ENCODE assay signal across 14 cellular contexts in the genomic region with DNA sequence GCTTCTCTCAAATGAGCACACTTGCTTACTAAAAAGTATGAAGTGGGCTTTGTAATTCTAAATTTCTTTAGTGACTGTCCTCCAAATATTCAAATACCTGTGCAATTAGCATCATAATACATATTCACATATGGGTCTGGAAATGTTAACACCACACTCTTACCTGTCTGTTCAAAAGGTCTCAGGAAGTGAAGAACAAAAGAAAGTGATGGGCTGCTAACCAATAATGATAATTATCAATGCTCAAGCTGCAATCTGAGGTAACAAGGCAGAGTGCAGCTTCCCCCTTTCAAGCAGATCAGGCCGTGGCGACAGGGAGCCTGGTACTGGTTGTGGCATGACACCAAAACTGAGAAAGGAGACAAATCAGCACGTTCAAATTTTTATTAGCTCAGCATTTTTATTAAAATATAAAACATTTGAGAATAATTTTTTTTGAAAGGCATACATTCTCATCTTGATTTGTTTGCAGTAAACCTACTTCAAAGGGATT.
DNase-seq lines count a peak whose midpoint lies in the region; ATAC-seq and TF ChIP-seq lines count a peak whose summit lies in the region.
"Had no signal": no experiment of that assay in that cellular context is flagged by ENCODE, and none has a peak within 500 bp of the region (broad histone marks: within the 10 kb centered on the region; RNA-seq: fewer than 3 reads in every experiment).

No MANE protein-coding gene starts in this region.

- H2BK12ac ChIP-seq in H9 (ENCODE audit: insufficient read length, low read depth, low read length): no peak overlapping the region

- POLR2A ChIA-PET in WTC11 (lab: Charles Lee): no interaction called here
- POLR2A ChIA-PET in CD8-positive, alpha-beta T cell (lab: Charles Lee): no interaction called here

- CTCF ChIA-PET in WTC11 (lab: Charles Lee): no interaction called here
- CTCF ChIA-PET in CD8-positive, alpha-beta T cell (lab: Charles Lee): no interaction called here

- no peak overlapping the region for H4K91ac ChIP-seq in H9 (ENCODE audit: insufficient read length, low read depth, low read length)

- H2AK5ac ChIP-seq in H9 (ENCODE audit: insufficient read length, low read length): no peak overlapping the region

- H2BK120ac ChIP-seq in H9 (ENCODE audit: low read depth, low read length, poor library complexity, severe bottlenecking): peak overlapping the region; percentile 36

- no peak overlapping the region for H3K23ac ChIP-seq in H9 (ENCODE audit: insufficient read length, low read depth, low read length)

- H3K4me3 ChIP-seq in GM23338 (peak overlapping the region; percentile 4; the same call in 1 of the 2 replicates), iPS-18a (ENCODE audit: low read length) (no peak overlapping the region)
- H3K4me3 ChIP-seq in CD8-positive, alpha-beta T cell (ENCODE audit: low read depth, low read length): no peak overlapping the region
- H3K4me3 ChIP-seq: GM23248 had no signal

- H2BK15ac ChIP-seq in H9 (ENCODE audit: low read depth, low read length): no peak overlapping the region

- no peak overlapping the region for H3T11ph ChIP-seq in H9 (ENCODE audit: low read length)

- peak; percentile 10 for DNase-seq in GM23338 (ENCODE audit: low spot score)
- no peak for DNase-seq in H9
- no peak for DNase-seq in WTC11 (ENCODE audit: low spot score)
- DNase-seq in NCI-H1417 treated with DMSO at 0.1 percent for 48 hours (lab: John Stamatoyannopoulos, UW): no peak
- DNase-seq in NCI-H446 (lab: John Stamatoyannopoulos, UW): no peak
- no peak for DNase-seq in CD8-positive, alpha-beta T cell
- DNase-seq: ACHN; BE2C; C1 segment of cervical spinal cord; Caco-2; CD4-positive, CD25-positive, alpha-beta regulatory T cell; GM23248; H7 had no signal

- no peaks in the 10 kb centered on the region for H3K79me1 ChIP-seq in H9 (ENCODE audit: insufficient read depth, low read depth, low read length, poor library complexity, severe bottlenecking)

- no peaks in the 10 kb centered on the region; the same call in 2 of the 3 replicates for H3K9me3 Mint-ChIP-seq in GM23338
- no peaks in the 10 kb centered on the region; a peak in 1 of 5 replicates for H3K9me3 Mint-ChIP-seq in H9
- peaks cover 12% of the 10 kb centered on the region for H3K9me3 Mint-ChIP-seq in WTC11
- peaks cover 7% of the 10 kb centered on the region for H3K9me3 Mint-ChIP-seq in CD8-positive, alpha-beta T cell

- H3K79me2 ChIP-seq in GM23338 (replicated peaks; ENCODE audit: insufficient read depth) (no peaks in the 10 kb centered on the region), H9 (ENCODE audit: insufficient read depth, low read length) (no peaks in the 10 kb centered on the region)

- H3K27me3 ChIP-seq in GM23338 (ENCODE audit: insufficient read depth) (no peaks in the 10 kb centered on the region), H9 (ENCODE audit: insufficient read depth, low read length) (no peaks in the 10 kb centered on the region), iPS-18a (ENCODE audit: control insufficient read depth, insufficient read depth, low read length) (no peaks in the 10 kb centered on the region)
- no peaks in the 10 kb centered on the region for H3K27me3 ChIP-seq in CD8-positive, alpha-beta T cell (ENCODE audit: insufficient read depth, low read length)
- H3K27me3 ChIP-seq: BE2C had no signal

- H3K4me3 Mint-ChIP-seq in GM23338 (peak overlapping the region; percentile 15; the same call in 1 of the 3 replicates), H9 (peak overlapping the region in 1 of 2 experiments; percentile 63; a peak in 1 of 5 replicates), WTC11 (peak overlapping the region; percentile 42)
- no peak overlapping the region for H3K4me3 Mint-ChIP-seq in CD8-positive, alpha-beta T cell
- H3K4me3 Mint-ChIP-seq: CD4-positive, CD25-positive, alpha-beta regulatory T cell had no signal

- H3K4ac ChIP-seq in H9 (ENCODE audit: low read depth, low read length): no peak overlapping the region

- H3K9me2 ChIP-seq in GM23338 (ENCODE audit: insufficient read depth): peaks cover 13% of the 10 kb centered on the region; the same call in 1 of the 2 replicates

- H3K14ac ChIP-seq in H9 (ENCODE audit: insufficient read depth, low read length): no peak overlapping the region

- intact Hi-C loops in CD8-positive, alpha-beta T cell (cut with DNase I, micrococcal nuclease): no loop called here

- H3K27me3 Mint-ChIP-seq in GM23338 (ENCODE audit: insufficient read depth, low read depth, poor library complexity) (peaks cover 3% of the 10 kb centered on the region), H9 (ENCODE audit: low read depth) (no peaks in the 10 kb centered on the region), WTC11 (ENCODE audit: low read depth) (no peaks in the 10 kb centered on the region)
- no peaks in the 10 kb centered on the region for H3K27me3 Mint-ChIP-seq in CD8-positive, alpha-beta T cell (ENCODE audit: low read depth)
- H3K27me3 Mint-ChIP-seq: CD4-positive, CD25-positive, alpha-beta regulatory T cell had no signal

- no peak overlapping the region for H4K8ac ChIP-seq in H9 (replicated peaks; ENCODE audit: insufficient read length, low read depth, low read length)

- H3K9ac ChIP-seq in H9 (ENCODE audit: extremely low read depth, insufficient read length, low read length): no peak overlapping the region
- H3K9ac ChIP-seq in iPS-18a (ENCODE audit: low read length): no peak overlapping the region
- H3K9ac ChIP-seq: GM23248 had no signal

- H3K4me1 Mint-ChIP-seq in GM23338 (peaks cover 37% of the 10 kb centered on the region), H9 (peaks cover 27 to 35% of the 10 kb centered on the region in 2 experiments), WTC11 (peaks cover 60% of the 10 kb centered on the region)
- no peaks in the 10 kb centered on the region for H3K4me1 Mint-ChIP-seq in CD8-positive, alpha-beta T cell (ENCODE audit: low read depth)
- H3K4me1 Mint-ChIP-seq: CD4-positive, CD25-positive, alpha-beta regulatory T cell had no signal

- H3K36me3 Mint-ChIP-seq in GM23338 (ENCODE audit: low read depth) (no peaks in the 10 kb centered on the region), H9 (ENCODE audit: insufficient read depth in 1 of 3, low read depth in 3 of 3) (peaks cover 0 to 2% (median 0%) of the 10 kb centered on the region in 3 experiments; a peak in 2 of 7 replicates), WTC11 (no peaks in the 10 kb centered on the region)
- H3K36me3 Mint-ChIP-seq in CD8-positive, alpha-beta T cell: no peaks in the 10 kb centered on the region
- H3K36me3 Mint-ChIP-seq: CD4-positive, CD25-positive, alpha-beta regulatory T cell had no signal

- H4K20me1 ChIP-seq in GM23338 (replicated peaks; ENCODE audit: insufficient read depth) (no peaks in the 10 kb centered on the region), H9 (ENCODE audit: control insufficient read depth, insufficient read depth, insufficient read length) (no peaks in the 10 kb centered on the region)

- no peak overlapping the region for H4K5ac ChIP-seq in H9 (ENCODE audit: insufficient read length, low read depth, low read length)

- H3K27ac Mint-ChIP-seq in GM23338 (peak overlapping the region; percentile 89), H9 (peak overlapping the region in 2 of 3 experiments; percentile 82 to 89; a peak in 4 of 7 replicates), WTC11 (peak overlapping the region; percentile 93)
- no peak overlapping the region for H3K27ac Mint-ChIP-seq in CD8-positive, alpha-beta T cell
- H3K27ac Mint-ChIP-seq: CD4-positive, CD25-positive, alpha-beta regulatory T cell had no signal

- no peaks in the 10 kb centered on the region for H3K23me2 ChIP-seq in H9 (ENCODE audit: insufficient read length, low read depth, low read length, poor library complexity, severe bottlenecking)

- H3K27ac ChIP-seq in GM23338 (ENCODE audit: low read depth) (peak overlapping the region; percentile 47), H9 (ENCODE audit: insufficient read length, low read depth, low read length) (peak overlapping the region; percentile 60), iPS-18a (ENCODE audit: low read length) (peak overlapping the region; percentile 45)
- H3K27ac ChIP-seq in CD8-positive, alpha-beta T cell (ENCODE audit: low read depth, low read length): no peak overlapping the region
- H3K27ac ChIP-seq: GM23248 had no signal

- TF ChIP-seq CTCF in GM23338 (conservative IDR thresholded peaks at IDR 0.05; ENCODE audit: low read depth in 2 of 2) (0 out of 4 replicates have a peak, but pooled peaks of 1 of the 2 experiments have one; percentile 6), H9 (conservative IDR thresholded peaks at IDR 0.05) (no peak), WTC11 (IDR thresholded peaks at IDR 0.05) (no peak)
- TF ChIP-seq CTCF in CD8-positive, alpha-beta T cell (IDR thresholded peaks at IDR 0.05): no peak

- peaks cover 30% of the 10 kb centered on the region for H3K4me1 ChIP-seq in GM23338 (ENCODE audit: insufficient read depth)
- peaks cover 12% of the 10 kb centered on the region; the same call in 1 of the 2 replicates for H3K4me1 ChIP-seq in H9 (ENCODE audit: insufficient read depth, low read length)
- H3K4me1 ChIP-seq in iPS-18a (ENCODE audit: control insufficient read depth, low read depth, low read length): peaks cover 24% of the 10 kb centered on the region
- H3K4me1 ChIP-seq in CD8-positive, alpha-beta T cell (ENCODE audit: insufficient read depth, low read length): no peaks in the 10 kb centered on the region
- H3K4me1 ChIP-seq: BE2C, Caco-2 had no signal

- H3K4me2 ChIP-seq in GM23338: peak overlapping the region; percentile 47
- peak overlapping the region; percentile 42 for H3K4me2 ChIP-seq in H9 (ENCODE audit: insufficient read depth, insufficient read length, low read length)

- H2BK5ac ChIP-seq in H9 (ENCODE audit: insufficient read length, low read length): peak overlapping the region; percentile 79

- H3K56ac ChIP-seq in H9 (ENCODE audit: insufficient read length, low read depth, low read length): no peak overlapping the region

- H3K9me3 ChIP-seq in H9 (ENCODE audit: control insufficient read depth, low read depth, low read length) (no peaks in the 10 kb centered on the region), iPS-18a (ENCODE audit: control insufficient read depth, low read depth, low read length) (no peaks in the 10 kb centered on the region)
- H3K9me3 ChIP-seq in CD8-positive, alpha-beta T cell (ENCODE audit: low read length): no peaks in the 10 kb centered on the region
- H3K9me3 ChIP-seq: BE2C, Caco-2 had no signal

- H3K18ac ChIP-seq in H9 (ENCODE audit: insufficient read length, low read depth, low read length): no peak overlapping the region

- no peaks in the 10 kb centered on the region for H3F3A ChIP-seq in GM23338 (replicated peaks; ENCODE audit: low read depth)

- WGBS in H9 (ENCODE audit: extremely low coverage, insufficient read length, low lambda C conversion rate): no CpG with 5 or more reads among the region's 3 CpGs

- H3K36me3 ChIP-seq in GM23338 (ENCODE audit: insufficient read depth) (no peaks in the 10 kb centered on the region), iPS-18a (ENCODE audit: control insufficient read depth, low read depth, low read length) (no peaks in the 10 kb centered on the region)
- no peaks in the 10 kb centered on the region for H3K36me3 ChIP-seq in CD8-positive, alpha-beta T cell (ENCODE audit: insufficient read depth, low read length)
- H3K36me3 ChIP-seq: BE2C had no signal

- H2BK20ac ChIP-seq in H9 (ENCODE audit: low read depth, low read length, poor library complexity, severe bottlenecking): no peak overlapping the region

- H2AFZ ChIP-seq in GM23338 (no peak overlapping the region), H9 (ENCODE audit: low read length) (no peak overlapping the region)
- H2AFZ ChIP-seq: GM23248 had no signal

- ATAC-seq in GM23338 (peak; percentile 49; the same call in 2 of the 3 replicates), WTC11 (peak; percentile 33)
- ATAC-seq in CD8-positive, alpha-beta T cell: no peak
